Comparison of ENCODE assay signal across 20 cellular contexts in genomic region chr4:54238389-54238788, GRCh38. TPM values are rescaled to one million over a fixed set of nuclear protein-coding genes. Genes with fewer than 3 reads are reported as not detected.
"Had no signal": no experiment of that assay in that cellular context is flagged by ENCODE, and none has a peak within 500 bp of the region (broad histone marks: within the 10 kb centered on the region; RNA-seq: fewer than 3 reads in every experiment).

No MANE protein-coding gene starts in this region.

- H3K4me3 Mint-ChIP-seq: immature natural killer cell; naive B cell; nephron progenitor cell; stimulated activated naive B cell treated with anti-CD40 and anti-IgM and Interleukin-4, amounts not matched to agents 10 μg/mL and 1 μg/mL and 100 μg/mL, for 72 hours; stimulated activated naive CD8-positive, alpha-beta T cell treated with anti-CD3 and anti-CD28 coated beads, Interleukin-15, amount 100 ng/mL, for 72 hours had no signal

- H3K4me1 ChIP-seq: uterus had no signal

- H3K27me3 ChIP-seq: testis, uterus had no signal

- DNase-seq: cortex of kidney; dorsolateral prefrontal cortex; effector CD8-positive, alpha-beta T cell; immature natural killer cell; kidney; left colon; left ventricle myocardium superior; mesendoderm; naive B cell; nephron progenitor cell; stimulated activated CD4-positive, alpha-beta T cell treated with anti-CD3 and anti-CD28 coated beads, Interleukin-2, amount 100 ng/mL, for 24 hours; stimulated activated CD4-positive, alpha-beta T cell treated with anti-CD3 and anti-CD28 coated beads, Interleukin-4, amount 100 ng/mL, for 4 hours; stimulated activated naive B cell treated with anti-CD40 and anti-IgM and Interleukin-4, amounts not matched to agents 10 μg/mL and 1 μg/mL and 100 μg/mL, for 72 hours; stimulated activated naive CD8-positive, alpha-beta T cell treated with anti-CD3 and anti-CD28 coated beads, Interleukin-15, amount 100 ng/mL, for 72 hours; testis; transverse colon; uterus had no signal

- H3K27ac ChIP-seq: dorsolateral prefrontal cortex, esophagus muscularis mucosa, gastroesophageal sphincter, testis, transverse colon, uterus had no signal

- H3K27ac Mint-ChIP-seq: immature natural killer cell; naive B cell; nephron progenitor cell; stimulated activated naive B cell treated with anti-CD40 and anti-IgM and Interleukin-4, amounts not matched to agents 10 μg/mL and 1 μg/mL and 100 μg/mL, for 72 hours; stimulated activated naive CD8-positive, alpha-beta T cell treated with anti-CD3 and anti-CD28 coated beads, Interleukin-15, amount 100 ng/mL, for 72 hours had no signal

- H3K36me3 ChIP-seq: esophagus muscularis mucosa, gastroesophageal sphincter, transverse colon, uterus had no signal

- H3K36me3 Mint-ChIP-seq: immature natural killer cell; stimulated activated naive B cell treated with anti-CD40 and anti-IgM and Interleukin-4, amounts not matched to agents 10 μg/mL and 1 μg/mL and 100 μg/mL, for 72 hours had no signal

- H3K9me3 ChIP-seq: testis, uterus had no signal

- H3K4me3 ChIP-seq: dorsolateral prefrontal cortex, esophagus muscularis mucosa, gastroesophageal sphincter, lung, testis, transverse colon, uterus had no signal

RNA-seq across cellular contexts. Expression of gene PDGFRA, which starts 9.3 kb away (rescaled TPM):
- polyA plus RNA-seq: immature natural killer cell had no signal
